In genomic region chr18:75070625-75071483, GRCh38 we compare ENCODE assay signal across 8 cellular contexts.
DNase-seq lines count a peak whose midpoint lies in the region; ATAC-seq and TF ChIP-seq lines count a peak whose summit lies in the region.

No MANE protein-coding gene starts in this region.

- TF ChIP-seq CTCF in CD14-positive monocyte (IDR thresholded peaks at IDR 0.05), result no peak

- peak overlapping the region; percentile 77 to 91 for H3K4me3 Mint-ChIP-seq in CD14-positive monocyte
- peak overlapping the region; percentile 84 for H3K4me3 Mint-ChIP-seq in activated T-helper 17 cell treated with anti-CD3 and anti-CD28 coated beads, Interleukin-2, amount 50 U/mL, for 72 hours

- intact Hi-C loops in CD14-positive monocyte (cut with micrococcal nuclease) (loop anchor here (2.0 to 10.0 kb wide), 3 partner anchors 76 to 134 kb away; partner anchors contain the start of gene PTGR3 (in 1 of the 2)), sciatic nerve (cut with DNase I) (no loop called here)

- DNase-seq in CD14-positive monocyte (ENCODE audit: low spot score), result peak; percentile 98
- peak; percentile 34 for DNase-seq in RPMI8226
- peak; percentile 47 for DNase-seq in germinal center (ENCODE audit: low spot score)
- no peak for DNase-seq in sciatic nerve (ENCODE audit: low spot score)
- DNase-seq in midbrain (lab: John Stamatoyannopoulos, UW), result no peak

- ATAC-seq in GM19463 (IDR thresholded peaks at IDR 0.05; ENCODE audit: unreplicated experiment) (peak; percentile 83), HG03571 (IDR thresholded peaks at IDR 0.05; ENCODE audit: unreplicated experiment) (peak; percentile 81), sciatic nerve (peak; percentile 70)
- ATAC-seq in activated T-helper 17 cell treated with anti-CD3 and anti-CD28 coated beads, Interleukin-2, amount 50 U/mL, for 72 hours (replicated peaks), result peak; percentile 95

- H3K9me3 Mint-ChIP-seq in CD14-positive monocyte, result peaks cover 12 to 30% (median 20%) of the 10 kb centered on the region in 7 donors
- H3K9me3 Mint-ChIP-seq in activated T-helper 17 cell treated with anti-CD3 and anti-CD28 coated beads, Interleukin-2, amount 50 U/mL, for 72 hours, result no peaks in the 10 kb centered on the region

- H3K4me1 Mint-ChIP-seq in CD14-positive monocyte, result peaks cover 48% of the 10 kb centered on the region
- H3K4me1 Mint-ChIP-seq in activated T-helper 17 cell treated with anti-CD3 and anti-CD28 coated beads, Interleukin-2, amount 50 U/mL, for 72 hours, result peaks cover 17% of the 10 kb centered on the region

- H3K27me3 Mint-ChIP-seq in CD14-positive monocyte (ENCODE audit: low read depth in 3 of 3), result peaks cover 0 to 3% (median 2%) of the 10 kb centered on the region in 3 donors
- H3K27me3 Mint-ChIP-seq in activated T-helper 17 cell treated with anti-CD3 and anti-CD28 coated beads, Interleukin-2, amount 50 U/mL, for 72 hours, result no peaks in the 10 kb centered on the region

- peaks cover 14 to 17% of the 10 kb centered on the region in 2 donors for H3K36me3 Mint-ChIP-seq in CD14-positive monocyte
- H3K36me3 Mint-ChIP-seq in activated T-helper 17 cell treated with anti-CD3 and anti-CD28 coated beads, Interleukin-2, amount 50 U/mL, for 72 hours (ENCODE audit: low read depth), result no peaks in the 10 kb centered on the region

- peak overlapping the region; percentile 87 to 99 (median 98) for H3K27ac Mint-ChIP-seq in CD14-positive monocyte
- H3K27ac Mint-ChIP-seq in activated T-helper 17 cell treated with anti-CD3 and anti-CD28 coated beads, Interleukin-2, amount 50 U/mL, for 72 hours, result peak overlapping the region; percentile 90

Comparison
In these comparisons a context has a peak if more than half of its experiments do, and no peak if none do; other contexts are left out.
1. DNase-seq: peak in CD14-positive monocyte (single experiment), RPMI8226 (single experiment) and germinal center (single experiment); none in sciatic nerve (single experiment) and midbrain (single experiment).
2. Peak in every context shown above with its lines, with median percentiles within 50 percentile points of each other: ATAC-seq.